In the genomic region with DNA sequence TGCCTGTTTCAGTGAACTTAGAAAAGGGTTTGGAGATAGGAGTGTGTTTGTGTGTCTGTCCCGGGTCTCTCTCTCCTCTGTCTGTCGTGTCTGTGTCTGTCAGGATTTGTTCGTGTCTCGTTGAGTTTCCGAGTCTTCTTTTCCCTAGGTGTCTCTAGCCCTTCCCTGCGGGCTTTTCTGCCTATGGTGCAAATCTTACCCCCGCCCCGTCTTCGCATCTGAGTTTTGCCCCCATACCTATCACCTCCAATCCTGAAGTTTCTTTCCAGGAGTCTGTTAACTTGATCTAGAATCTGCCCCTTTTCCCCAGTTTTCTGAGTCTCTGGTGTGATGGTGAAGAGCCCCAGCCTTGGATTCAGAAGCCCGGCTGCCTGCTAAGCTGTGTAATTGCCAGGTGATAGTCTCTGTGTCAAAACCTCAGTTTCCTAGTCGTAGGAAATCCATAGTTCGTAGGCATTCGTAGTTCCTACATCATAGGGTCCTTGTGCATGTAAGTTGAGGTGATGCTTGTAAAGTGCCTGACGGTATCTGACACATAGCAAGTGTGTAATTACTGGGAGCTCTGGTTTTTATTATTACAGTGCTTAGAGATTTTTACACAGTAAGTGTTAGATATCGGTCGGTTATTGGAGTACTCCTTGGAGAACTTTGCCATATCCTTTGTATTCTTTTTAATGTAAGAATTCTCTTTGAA, we compare ENCODE assay signal across 8 cellular contexts. TPM values are rescaled to one million over a fixed set of nuclear protein-coding genes. Genes with fewer than 3 reads are reported as not detected.
DNase-seq lines count a peak whose midpoint lies in the region; ATAC-seq and TF ChIP-seq lines count a peak whose summit lies in the region.

No MANE protein-coding gene starts in this region.

- H3K4me3 ChIP-seq in epithelial cell of proximal tubule (ENCODE audit: low read depth, low read length) (peak overlapping the region; percentile 60), parathyroid adenoma (ENCODE audit: low read depth, low read length) (peak overlapping the region; percentile 79)

- DNase-seq in RKO (ENCODE audit: low spot score), result peak; percentile 67
- no peak for DNase-seq in epithelial cell of proximal tubule (ENCODE audit: low read depth)
- no peak for DNase-seq in EL
- no peak for DNase-seq in NCI-H187 (lab: John Stamatoyannopoulos, UW)

- peak overlapping the region; percentile 19 for H2AFZ ChIP-seq in parathyroid adenoma

- H3K36me3 ChIP-seq in ES-I3 (ENCODE audit: insufficient read depth, low read length) (peaks cover 11% of the 10 kb centered on the region; the same call in 1 of the 2 replicates), parathyroid adenoma (ENCODE audit: control insufficient read depth, insufficient read depth, low read length) (no peaks in the 10 kb centered on the region)

- ATAC-seq in HG03159 (IDR thresholded peaks at IDR 0.05; ENCODE audit: unreplicated experiment) (no peak), HG02870 (IDR thresholded peaks at IDR 0.05; ENCODE audit: unreplicated experiment) (no peak)

- TF ChIP-seq CTCF in epithelial cell of proximal tubule (conservative IDR thresholded peaks at IDR 0.05; ENCODE audit: low read depth, low read length) (no peak), parathyroid adenoma (IDR thresholded peaks at IDR 0.05) (no peak)

- H3K27me3 ChIP-seq in parathyroid adenoma (ENCODE audit: control insufficient read depth, insufficient read depth, low read length), result no peaks in the 10 kb centered on the region

- H3K79me2 ChIP-seq in parathyroid adenoma, result peaks cover 33% of the 10 kb centered on the region

- peaks cover 17% of the 10 kb centered on the region for H3K4me1 ChIP-seq in ES-I3 (ENCODE audit: insufficient read depth, low read length)
- H3K4me1 ChIP-seq in parathyroid adenoma, result peaks cover 39% of the 10 kb centered on the region

- no peaks in the 10 kb centered on the region for H3K9me3 ChIP-seq in ES-I3 (ENCODE audit: control insufficient read depth, insufficient read depth, low read length)
- no peaks in the 10 kb centered on the region for H3K9me3 ChIP-seq in parathyroid adenoma (ENCODE audit: control insufficient read depth, low read length)

- H3K4me2 ChIP-seq in parathyroid adenoma (ENCODE audit: low read length), result peak overlapping the region; percentile 89

- H3K27ac ChIP-seq in parathyroid adenoma, result peak overlapping the region; percentile 68

- H3K9ac ChIP-seq in ES-I3 (ENCODE audit: low read depth, low read length) (peak overlapping the region; percentile 86), parathyroid adenoma (peak overlapping the region; percentile 31)

RNA-seq across cellular contexts. Expression of a gene that starts 0.8 kb away (rescaled TPM):
- total RNA-seq in epithelial cell of proximal tubule, result 102 and 151 TPM in 2 replicates

RNA-seq across cellular contexts. Expression of a gene that starts 21.0 kb away (rescaled TPM):
- total RNA-seq in epithelial cell of proximal tubule, result 142 and 205 TPM in 2 replicates

RNA-seq across cellular contexts. Expression of a gene that starts 27.8 kb away (rescaled TPM):
- total RNA-seq in epithelial cell of proximal tubule, result 10.2 and 17.9 TPM in 2 replicates

RNA-seq across cellular contexts. Expression of a gene that starts 32.4 kb away (rescaled TPM):
- 27.2 and 29.2 TPM in 2 replicates for total RNA-seq in epithelial cell of proximal tubule

RNA-seq across cellular contexts. Expression of a gene that starts 35.0 kb away (rescaled TPM):
- 10.6 and 10.8 TPM in 2 replicates for total RNA-seq in epithelial cell of proximal tubule
